Comparison of ENCODE assay signal across 15 cellular contexts in genomic region chr7:17598846-17599245, GRCh38.
DNase-seq lines count a peak whose midpoint lies in the region; ATAC-seq and TF ChIP-seq lines count a peak whose summit lies in the region.
"Had no signal": no experiment of that assay in that cellular context is flagged by ENCODE, and none has a peak within 500 bp of the region (broad histone marks: within the 10 kb centered on the region; RNA-seq: fewer than 3 reads in every experiment).

No MANE protein-coding gene starts in this region.

- H3K4me1 Mint-ChIP-seq in activated CD4-positive, alpha-beta T cell treated with anti-CD3 and anti-CD28 coated beads for 36 hours, result no peaks in the 10 kb centered on the region
- H3K4me1 Mint-ChIP-seq: memory B cell, neural crest cell had no signal

- H3K9me3 ChIP-seq in RWPE2 (ENCODE audit: severe bottlenecking), result no peaks in the 10 kb centered on the region
- no peaks in the 10 kb centered on the region for H3K9me3 ChIP-seq in mucosa of descending colon

- peaks cover 5% of the 10 kb centered on the region for H3K27me3 Mint-ChIP-seq in activated CD4-positive, alpha-beta T cell treated with anti-CD3 and anti-CD28 coated beads for 36 hours

- POLR2A ChIA-PET in activated CD4-positive, alpha-beta T cell treated with anti-CD3 and anti-CD28 coated beads for 36 hours (lab: Charles Lee), result no interaction called here

- H3K27me3 ChIP-seq in RWPE2 (ENCODE audit: insufficient read depth, poor library complexity, severe bottlenecking), result no peaks in the 10 kb centered on the region

- intact Hi-C loops in mucosa of descending colon (cut with DNase I, micrococcal nuclease), result no loop called here
- intact Hi-C loops in activated CD4-positive, alpha-beta T cell treated with anti-CD3 and anti-CD28 coated beads for 36 hours (cut with DNase I, micrococcal nuclease), result no loop called here

- TF ChIP-seq CTCF in RWPE2 (IDR thresholded peaks at IDR 0.05; ENCODE audit: poor library complexity, severe bottlenecking) (no peak), mucosa of descending colon (IDR thresholded peaks at IDR 0.05) (no peak)

- H3K36me3 ChIP-seq in RWPE2 (ENCODE audit: low read depth) (no peaks in the 10 kb centered on the region), mucosa of descending colon (ENCODE audit: low read depth) (no peaks in the 10 kb centered on the region)

- no peak overlapping the region for H3K27ac Mint-ChIP-seq in activated CD4-positive, alpha-beta T cell treated with anti-CD3 and anti-CD28 coated beads for 36 hours
- H3K27ac Mint-ChIP-seq: activated CD8-positive, alpha-beta T cell treated with anti-CD3 and anti-CD28 coated beads for 36 hours; memory B cell had no signal

- no peak overlapping the region for H3K4me3 Mint-ChIP-seq in activated CD4-positive, alpha-beta T cell treated with anti-CD3 and anti-CD28 coated beads for 36 hours
- H3K4me3 Mint-ChIP-seq: activated CD8-positive, alpha-beta T cell treated with anti-CD3 and anti-CD28 coated beads for 36 hours; memory B cell; neural crest cell had no signal

- H3K36me3 Mint-ChIP-seq in activated CD4-positive, alpha-beta T cell treated with anti-CD3 and anti-CD28 coated beads for 36 hours (ENCODE audit: low read depth), result no peaks in the 10 kb centered on the region

- CTCF ChIA-PET in activated CD4-positive, alpha-beta T cell treated with anti-CD3 and anti-CD28 coated beads for 36 hours (lab: Charles Lee), result interaction anchor here (0.7 kb wide), 1 partner anchor 1319 kb away, joined by 3 read pairs; no protein-coding TSS in a partner anchor

- peaks cover 5% of the 10 kb centered on the region for H3K9me3 Mint-ChIP-seq in activated CD4-positive, alpha-beta T cell treated with anti-CD3 and anti-CD28 coated beads for 36 hours (ENCODE audit: low read depth)
- H3K9me3 Mint-ChIP-seq: activated CD8-positive, alpha-beta T cell treated with anti-CD3 and anti-CD28 coated beads for 36 hours had no signal

- H3K4me3 ChIP-seq in RWPE2 (ENCODE audit: severe bottlenecking), result no peak overlapping the region
- no peak overlapping the region for H3K4me3 ChIP-seq in mucosa of descending colon

- peaks cover 35% of the 10 kb centered on the region for H3K4me1 ChIP-seq in RWPE2 (ENCODE audit: insufficient read depth, poor library complexity, severe bottlenecking)
- peaks cover 10% of the 10 kb centered on the region for H3K4me1 ChIP-seq in mucosa of descending colon (ENCODE audit: low read depth)

- peak overlapping the region; percentile 93 for H3K27ac ChIP-seq in RWPE2 (ENCODE audit: poor library complexity, severe bottlenecking)

- DNase-seq in GM04504 (ENCODE audit: low read depth), result peak; percentile 44
- DNase-seq in NCI-H1436 (lab: John Stamatoyannopoulos, UW), result peak; percentile 49
- DNase-seq in RWPE2 (ENCODE audit: low spot score), result no peak
- DNase-seq in mucosa of descending colon, result no peak
- DNase-seq in NCI-H82 treated with DMSO at 0.1 percent for 48 hours (lab: John Stamatoyannopoulos, UW; ENCODE audit: unreplicated experiment), result no peak
- DNase-seq in activated CD4-positive, alpha-beta T cell treated with anti-CD3 and anti-CD28 coated beads for 36 hours, result no peak
- DNase-seq: activated CD8-positive, alpha-beta T cell treated with anti-CD3 and anti-CD28 coated beads for 36 hours; cerebellar nuclear complex; DMS 273 treated with DMSO at 0.1 percent for 48 hours; NCI-H446; OCI-M1 had no signal

- ATAC-seq in RWPE2 (ENCODE audit: low read depth) (peak; percentile 64), mucosa of descending colon (peak; percentile 51), HG03342 (IDR thresholded peaks at IDR 0.05; ENCODE audit: unreplicated experiment) (no peak), GM19397 (IDR thresholded peaks at IDR 0.05; ENCODE audit: unreplicated experiment) (no peak)
- no peak for ATAC-seq in activated CD4-positive, alpha-beta T cell treated with anti-CD3 and anti-CD28 coated beads for 36 hours
- ATAC-seq: activated CD8-positive, alpha-beta T cell treated with anti-CD3 and anti-CD28 coated beads for 36 hours had no signal

Comparison
In these comparisons a context has a peak if more than half of its experiments do, and no peak if none do; other contexts are left out.
1. DNase-seq: peak in GM04504 (single experiment) and NCI-H1436 (single experiment); none in RWPE2 (single experiment), mucosa of descending colon (0 of 3), NCI-H82 treated with DMSO at 0.1 percent for 48 hours (single experiment) and activated CD4-positive, alpha-beta T cell treated with anti-CD3 and anti-CD28 coated beads for 36 hours (single experiment).
2. ATAC-seq: peak in RWPE2 (single experiment) and mucosa of descending colon (single experiment); none in HG03342 (single experiment), GM19397 (single experiment) and activated CD4-positive, alpha-beta T cell treated with anti-CD3 and anti-CD28 coated beads for 36 hours (single experiment).